8 cellular contexts compared by ENCODE assay signal in genomic region chr17:58517928-58518609, GRCh38. TPM values are rescaled to one million over a fixed set of nuclear protein-coding genes. Genes with fewer than 3 reads are reported as not detected.
DNase-seq lines count a peak whose midpoint lies in the region; ATAC-seq, FAIRE-seq and TF ChIP-seq lines count a peak whose summit lies in the region.

No MANE protein-coding gene starts in this region.

- H3K9me3 Mint-ChIP-seq in naive thymus-derived CD8-positive, alpha-beta T cell, result no peaks in the 10 kb centered on the region
- no peaks in the 10 kb centered on the region for H3K9me3 Mint-ChIP-seq in stimulated activated naive B cell treated with anti-CD40 and anti-IgM and Interleukin-4, amounts not matched to agents 10 μg/mL and 1 μg/mL and 100 μg/mL, for 72 hours

- POLR2A ChIA-PET in RWPE1 (lab: Yijun Ruan, JAX; ENCODE audit: low non-redundant PET), result no interaction called here
- POLR2A ChIA-PET in naive thymus-derived CD8-positive, alpha-beta T cell (lab: Charles Lee), result interaction anchor here (0.6 to 2.7 kb wide), 21 partner anchors 9 to 1433 kb away, joined by 3 to 23 read pairs (median 4); partner anchors contain the start of genes AKAP1, HSF5, RAD51C and TEX14

- TF ChIP-seq CTCF in RWPE1 (conservative IDR thresholded peaks at IDR 0.05; ENCODE audit: low read depth), result no peak

- DNase-seq in ELF-1 (ENCODE audit: low read depth, low spot score) (peak; percentile 100), H54 (ENCODE audit: insufficient read length, low spot score) (peak; percentile 99), LoVo (ENCODE audit: low spot score) (peak; percentile 99), RWPE1 (ENCODE audit: low spot score) (peak; percentile 100), fibroblast of peridontal ligament (ENCODE audit: extremely low read depth) (peak; percentile 99)
- DNase-seq in activated T-helper 9 cell treated with anti-CD3 and anti-CD28 coated beads, Interleukin-2, amount 50 U/mL, for 16 hours (ENCODE audit: low read depth), result peak; percentile 99
- peak; percentile 94 to 100 (median 100) for DNase-seq in naive thymus-derived CD8-positive, alpha-beta T cell
- DNase-seq in stimulated activated naive B cell treated with anti-CD40 and anti-IgM and Interleukin-4, amounts not matched to agents 10 μg/mL and 1 μg/mL and 100 μg/mL, for 72 hours, result peak; percentile 100

- peaks cover 30 to 53% (median 40%) of the 10 kb centered on the region in 4 donors for H3K4me1 Mint-ChIP-seq in naive thymus-derived CD8-positive, alpha-beta T cell
- H3K4me1 Mint-ChIP-seq in stimulated activated naive B cell treated with anti-CD40 and anti-IgM and Interleukin-4, amounts not matched to agents 10 μg/mL and 1 μg/mL and 100 μg/mL, for 72 hours, result peaks cover 33 to 35% of the 10 kb centered on the region in 2 donors

- H3K27ac ChIP-seq in RWPE1, result peak overlapping the region; percentile 97

- no peaks in the 10 kb centered on the region for H3K27me3 Mint-ChIP-seq in naive thymus-derived CD8-positive, alpha-beta T cell
- H3K27me3 Mint-ChIP-seq in stimulated activated naive B cell treated with anti-CD40 and anti-IgM and Interleukin-4, amounts not matched to agents 10 μg/mL and 1 μg/mL and 100 μg/mL, for 72 hours, result no peaks in the 10 kb centered on the region

- ATAC-seq in naive thymus-derived CD8-positive, alpha-beta T cell, result peak; percentile 81 to 84
- ATAC-seq in stimulated activated naive B cell treated with anti-CD40 and anti-IgM and Interleukin-4, amounts not matched to agents 10 μg/mL and 1 μg/mL and 100 μg/mL, for 72 hours (replicated peaks), result peak; percentile 84

- CTCF ChIA-PET in RWPE1 (lab: Yijun Ruan, JAX), result interaction anchor here (0.6 to 1.7 kb wide), 11 partner anchors 14 to 591 kb away, joined by 3 to 11 read pairs (median 5); no protein-coding TSS in a partner anchor

- FAIRE-seq in H54 (lab: Jason Lieb, UNC), result peak; percentile 82

- TF ChIP-seq POLR2A in H54 (IDR thresholded peaks at IDR 0.05; ENCODE audit: low read depth, low read length), result peak; percentile 15; the same call in 1 of the 2 replicates

- H3K4me3 Mint-ChIP-seq in naive thymus-derived CD8-positive, alpha-beta T cell, result peak overlapping the region; percentile 77 to 98 (median 96)
- peak overlapping the region; percentile 83 to 91 for H3K4me3 Mint-ChIP-seq in stimulated activated naive B cell treated with anti-CD40 and anti-IgM and Interleukin-4, amounts not matched to agents 10 μg/mL and 1 μg/mL and 100 μg/mL, for 72 hours

- peaks cover 0 to 2% (median 0%) of the 10 kb centered on the region in 3 donors for H3K36me3 Mint-ChIP-seq in naive thymus-derived CD8-positive, alpha-beta T cell
- peaks cover 6 to 20% of the 10 kb centered on the region in 2 donors for H3K36me3 Mint-ChIP-seq in stimulated activated naive B cell treated with anti-CD40 and anti-IgM and Interleukin-4, amounts not matched to agents 10 μg/mL and 1 μg/mL and 100 μg/mL, for 72 hours

- H3K27ac Mint-ChIP-seq in naive thymus-derived CD8-positive, alpha-beta T cell, result peak overlapping the region; percentile 91 to 98 (median 92)
- H3K27ac Mint-ChIP-seq in stimulated activated naive B cell treated with anti-CD40 and anti-IgM and Interleukin-4, amounts not matched to agents 10 μg/mL and 1 μg/mL and 100 μg/mL, for 72 hours, result peak overlapping the region; percentile 87

RNA-seq across cellular contexts. Expression of gene MTMR4, which starts 3.6 kb away (rescaled TPM):
- total RNA-seq in naive thymus-derived CD8-positive, alpha-beta T cell, result 10 to 100 TPM; 50.6 to 54.6 TPM
- 10 to 100 TPM; 14.8 to 22.4 (median 16.6) TPM for polyA plus RNA-seq in naive thymus-derived CD8-positive, alpha-beta T cell

RNA-seq across cellular contexts. Expression of gene HSF5, which starts 29.9 kb away (rescaled TPM):
- 1 to 10 TPM; 2.9 to 3.0 TPM for total RNA-seq in naive thymus-derived CD8-positive, alpha-beta T cell
- 1 to 10 TPM in 1 of 3 donors, under 1 TPM in 2; 0.14 to 1.8 (median 0.73) TPM for polyA plus RNA-seq in naive thymus-derived CD8-positive, alpha-beta T cell

Comparison
In these comparisons a context has a peak if more than half of its experiments do, and no peak if none do; other contexts are left out.
1. Peak in every context shown above with its lines: DNase-seq, ATAC-seq and H3K27ac ChIP-seq.